ENCODE assay signal across 27 cellular contexts in genomic region chr2:229087843-229088520, GRCh38.
DNase-seq lines count a peak whose midpoint lies in the region; ATAC-seq and TF ChIP-seq lines count a peak whose summit lies in the region.
"Had no signal": no experiment of that assay in that cellular context is flagged by ENCODE, and none has a peak within 500 bp of the region (broad histone marks: within the 10 kb centered on the region; RNA-seq: fewer than 3 reads in every experiment).

No MANE protein-coding gene starts in this region.

- DNase-seq in Caco-2 (peak in 1 of 2 experiments; percentile 7), NCI-H226 (peak; percentile 80), choroid plexus epithelial cell (ENCODE audit: low read depth) (peak; percentile 50), midbrain (lab: John Stamatoyannopoulos, UW) (peak; percentile 13), NCI-H1048 (lab: John Stamatoyannopoulos, UW) (no peak), GM19240 (ENCODE audit: insufficient read length, low spot score) (no peak)
- DNase-seq: activated B cell treated with CpG ODN at 0.5 μM for 24 hours; DMS53; effector CD8-positive, alpha-beta T cell; foreskin melanocyte; GF-D8; GOT3; KBM-7; kidney; mammary epithelial cell; NCI-H1694 treated with DMSO at 0.1 percent for 48 hours; NCI-H446; NCI-H82; substantia nigra; SW 1271; uterus had no signal

- CTCF ChIA-PET in Caco-2 (lab: Charles Lee): no interaction called here

- H3K4me3 Mint-ChIP-seq in Caco-2 (ENCODE audit: unreplicated experiment): peak overlapping the region; percentile 60
- H3K4me3 Mint-ChIP-seq: activated B cell treated with CpG ODN at 0.5 μM for 24 hours; B cell; stimulated activated effector memory CD8-positive, alpha-beta T cell treated with anti-CD3 and anti-CD28 coated beads, Interleukin-12 subunit alpha, Interleukin-12 subunit beta, amount 100 ng/mL, for 72 hours had no signal

- H3K4me1 Mint-ChIP-seq in Caco-2 (ENCODE audit: low read depth, unreplicated experiment): peaks cover 21% of the 10 kb centered on the region
- H3K4me1 Mint-ChIP-seq: activated B cell treated with CpG ODN at 0.5 μM for 24 hours; B cell; stimulated activated effector memory CD8-positive, alpha-beta T cell treated with anti-CD3 and anti-CD28 coated beads, Interleukin-12 subunit alpha, Interleukin-12 subunit beta, amount 100 ng/mL, for 72 hours had no signal

- H3K27me3 Mint-ChIP-seq in Caco-2 (ENCODE audit: insufficient read depth, unreplicated experiment): no peaks in the 10 kb centered on the region
- H3K27me3 Mint-ChIP-seq: activated B cell treated with CpG ODN at 0.5 μM for 24 hours, B cell, progenitor cell of endocrine pancreas had no signal

- H3K9me3 ChIP-seq in Caco-2: no peaks in the 10 kb centered on the region
- H3K9me3 ChIP-seq: uterus had no signal

- POLR2A ChIA-PET in Caco-2 (lab: Charles Lee): no interaction called here

- H3K36me3 Mint-ChIP-seq in Caco-2 (ENCODE audit: insufficient read depth, unreplicated experiment): no peaks in the 10 kb centered on the region
- H3K36me3 Mint-ChIP-seq: activated naive CD4-positive, alpha-beta T cell treated with anti-CD3 and anti-CD28 coated beads, Interleukin-2, amount 50 U/mL, for 72 hours; stimulated activated effector memory CD8-positive, alpha-beta T cell treated with anti-CD3 and anti-CD28 coated beads, Interleukin-12 subunit alpha, Interleukin-12 subunit beta, amount 100 ng/mL, for 72 hours had no signal

- no TSS peak for BruUV-seq in Caco-2 (replicated peaks; lab: Mats Ljungman, UMichigan)

- intact Hi-C loops in Caco-2 (cut with micrococcal nuclease; ENCODE audit: unreplicated experiment): no loop called here

- H3K27ac Mint-ChIP-seq in Caco-2 (ENCODE audit: unreplicated experiment): peak overlapping the region; percentile 80
- H3K27ac Mint-ChIP-seq: activated B cell treated with CpG ODN at 0.5 μM for 24 hours; activated naive CD4-positive, alpha-beta T cell treated with anti-CD3 and anti-CD28 coated beads, Interleukin-2, amount 50 U/mL, for 72 hours; B cell; progenitor cell of endocrine pancreas; stimulated activated effector memory CD8-positive, alpha-beta T cell treated with anti-CD3 and anti-CD28 coated beads, Interleukin-12 subunit alpha, Interleukin-12 subunit beta, amount 100 ng/mL, for 72 hours had no signal

- no peaks in the 10 kb centered on the region for H3K36me3 ChIP-seq in Caco-2 (ENCODE audit: control insufficient read depth, insufficient read depth, low read length)
- H3K36me3 ChIP-seq: uterus had no signal

- H3K4me1 ChIP-seq in Caco-2: peaks cover 22% of the 10 kb centered on the region
- H3K4me1 ChIP-seq: uterus had no signal

- TF ChIP-seq CTCF in Caco-2 (IDR thresholded peaks at IDR 0.05; ENCODE audit: insufficient read depth in 1 of 2, low read depth in 1 of 2, low read length in 1 of 2, severe bottlenecking in 1 of 2, unreplicated experiment in 1 of 2) (no peak), choroid plexus epithelial cell (conservative IDR thresholded peaks at IDR 0.05; ENCODE audit: low read depth, low read length) (no peak)

- H3K4me3 ChIP-seq in Caco-2 (ENCODE audit: low read depth, low read length): no peak overlapping the region
- H3K4me3 ChIP-seq in choroid plexus epithelial cell (ENCODE audit: low read depth, low read length): no peak overlapping the region
- H3K4me3 ChIP-seq: uterus had no signal

- no peak for ATAC-seq in HG02970 (IDR thresholded peaks at IDR 0.05; ENCODE audit: low FRiP score, unreplicated experiment)
- ATAC-seq in HG02623 (IDR thresholded peaks at IDR 0.05; ENCODE audit: unreplicated experiment): no peak
- ATAC-seq: activated naive CD4-positive, alpha-beta T cell treated with anti-CD3 and anti-CD28 coated beads, Interleukin-2, amount 50 U/mL, for 72 hours; stimulated activated effector memory CD8-positive, alpha-beta T cell treated with anti-CD3 and anti-CD28 coated beads, Interleukin-12 subunit alpha, Interleukin-12 subunit beta, amount 100 ng/mL, for 72 hours had no signal

- H3K9me3 Mint-ChIP-seq in Caco-2 (ENCODE audit: unreplicated experiment): no peaks in the 10 kb centered on the region

- H3K27me3 ChIP-seq in Caco-2 (replicated peaks; ENCODE audit: control insufficient read depth, insufficient read depth, low read length): no peaks in the 10 kb centered on the region
- H3K27me3 ChIP-seq: uterus had no signal

Comparison
In these comparisons a context has a peak if more than half of its experiments do, and no peak if none do; other contexts are left out.
1. DNase-seq: peak in NCI-H226 (single experiment), choroid plexus epithelial cell (single experiment) and midbrain (single experiment); none in NCI-H1048 (single experiment) and GM19240 (single experiment).